1 cellular context compared by ENCODE assay signal in genomic region chr17:72121164-72122001, GRCh38.
A peak's percentile ranks its signal among the peaks of the same experiment; 100 is the strongest.
TF ChIP-seq lines count a peak whose summit lies in the region.

No MANE protein-coding gene starts in this region.

TF ChIP-seq in HepG2, 621 proteins besides CTCF, POLR2A, EP300 and RAD21 (continued from another document and continues in another):
- no peak for TF ChIP-seq RFXAP (CRISPR knock-in tag; IDR thresholded peaks at IDR 0.05; ENCODE audit: borderline replicate concordance)
- no peak for TF ChIP-seq HOXA7 (CRISPR knock-in tag; IDR thresholded peaks at IDR 0.05)
- TF ChIP-seq E2F1 (CRISPR knock-in tag; IDR thresholded peaks at IDR 0.05): no peak
- no peak for TF ChIP-seq ZNF550 (CRISPR knock-in tag; IDR thresholded peaks at IDR 0.05; ENCODE audit: borderline replicate concordance)
- 0 out of 2 replicates have a peak, but pooled peaks have one; percentile 25 for TF ChIP-seq TMF1 (CRISPR knock-in tag; IDR thresholded peaks at IDR 0.05; ENCODE audit: low read depth)
- no peak; the same call in 1 of the 2 replicates for TF ChIP-seq ZFYVE20 (CRISPR knock-in tag; IDR thresholded peaks at IDR 0.05; ENCODE audit: borderline replicate concordance, low read depth)
- no peak; the same call in 1 of the 2 replicates for TF ChIP-seq ZNF691 (CRISPR knock-in tag; IDR thresholded peaks at IDR 0.05; ENCODE audit: borderline replicate concordance, low read depth)
- TF ChIP-seq, protein P1, sequence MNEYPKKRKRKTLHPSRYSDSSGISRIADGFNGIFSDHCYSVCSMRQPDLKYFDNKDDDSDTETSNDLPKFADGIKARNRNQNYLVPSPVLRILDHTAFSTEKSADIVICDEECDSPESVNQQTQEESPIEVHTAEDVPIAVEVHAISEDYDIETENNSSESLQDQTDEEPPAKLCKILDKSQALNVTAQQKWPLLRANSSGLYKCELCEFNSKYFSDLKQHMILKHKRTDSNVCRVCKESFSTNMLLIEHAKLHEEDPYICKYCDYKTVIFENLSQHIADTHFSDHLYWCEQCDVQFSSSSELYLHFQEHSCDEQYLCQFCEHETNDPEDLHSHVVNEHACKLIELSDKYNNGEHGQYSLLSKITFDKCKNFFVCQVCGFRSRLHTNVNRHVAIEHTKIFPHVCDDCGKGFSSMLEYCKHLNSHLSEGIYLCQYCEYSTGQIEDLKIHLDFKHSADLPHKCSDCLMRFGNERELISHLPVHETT (CRISPR knock-in tag; conservative IDR thresholded peaks at IDR 0.05): no peak
- no peak for TF ChIP-seq RERE (CRISPR knock-in tag; IDR thresholded peaks at IDR 0.05; ENCODE audit: low read depth)
- TF ChIP-seq MXI1 (IDR thresholded peaks at IDR 0.05; ENCODE audit: borderline replicate concordance, low read depth, low read length): no peak
- peak; percentile 73; the same call in 1 of the 2 replicates for TF ChIP-seq SALL2 (CRISPR knock-in tag; IDR thresholded peaks at IDR 0.05)
- TF ChIP-seq ZNF644 (CRISPR knock-in tag; IDR thresholded peaks at IDR 0.05; ENCODE audit: low read depth): no peak
- no peak for TF ChIP-seq RFX3 (CRISPR knock-in tag; IDR thresholded peaks at IDR 0.05)
- 0 out of 2 replicates have a peak, but pooled peaks have one; percentile 14 for TF ChIP-seq GFI1 (CRISPR knock-in tag; IDR thresholded peaks at IDR 0.05; ENCODE audit: borderline replicate concordance)
- TF ChIP-seq ZNF761 (CRISPR knock-in tag; conservative IDR thresholded peaks at IDR 0.05): 0 out of 2 replicates have a peak, but pooled peaks have one; percentile 41
- TF ChIP-seq ZNF383 (CRISPR knock-in tag; IDR thresholded peaks at IDR 0.05; ENCODE audit: borderline replicate concordance): no peak
- TF ChIP-seq ZNF281 (CRISPR knock-in tag; IDR thresholded peaks at IDR 0.05; ENCODE audit: borderline replicate concordance): no peak
- peak; percentile 77; the same call in 1 of the 2 replicates for TF ChIP-seq MTA1 (CRISPR knock-in tag; IDR thresholded peaks at IDR 0.05; ENCODE audit: borderline replicate concordance)
- no peak for TF ChIP-seq ZBTB33 (CRISPR knock-in tag; IDR thresholded peaks at IDR 0.05)
- TF ChIP-seq REPIN1 (CRISPR knock-in tag; IDR thresholded peaks at IDR 0.05; ENCODE audit: borderline replicate concordance, low read depth): 0 out of 2 replicates have a peak, but pooled peaks have one; percentile 10
- peak; percentile 64 for TF ChIP-seq HOXA3 (CRISPR knock-in tag; IDR thresholded peaks at IDR 0.05)
- 0 out of 2 replicates have a peak, but pooled peaks have one; percentile 7 for TF ChIP-seq HNF4A (CRISPR knock-in tag; IDR thresholded peaks at IDR 0.05)
- TF ChIP-seq ZNF101 (CRISPR knock-in tag; IDR thresholded peaks at IDR 0.05; ENCODE audit: borderline replicate concordance, low read depth): 0 out of 2 replicates have a peak, but pooled peaks have one; percentile 56
- TF ChIP-seq ZFX (CRISPR knock-in tag; IDR thresholded peaks at IDR 0.05; ENCODE audit: low read depth): peak; percentile 72
- TF ChIP-seq ZBTB7B (CRISPR knock-in tag; IDR thresholded peaks at IDR 0.05): peak; percentile 78
- no peak for TF ChIP-seq LRRFIP1 (CRISPR knock-in tag; conservative IDR thresholded peaks at IDR 0.05)
- TF ChIP-seq CBX1 (IDR thresholded peaks at IDR 0.05; ENCODE audit: low read depth): peak; percentile 34
- TF ChIP-seq NCOA5 (CRISPR knock-in tag; IDR thresholded peaks at IDR 0.05): no peak
- peak; percentile 68; the same call in 1 of the 2 replicates for TF ChIP-seq ZNF605 (CRISPR knock-in tag; IDR thresholded peaks at IDR 0.05)
- peak; percentile 15 for TF ChIP-seq ZNF781 (CRISPR knock-in tag; IDR thresholded peaks at IDR 0.05; ENCODE audit: borderline replicate concordance, not compliant biosample characterization)
- TF ChIP-seq, protein P2, sequence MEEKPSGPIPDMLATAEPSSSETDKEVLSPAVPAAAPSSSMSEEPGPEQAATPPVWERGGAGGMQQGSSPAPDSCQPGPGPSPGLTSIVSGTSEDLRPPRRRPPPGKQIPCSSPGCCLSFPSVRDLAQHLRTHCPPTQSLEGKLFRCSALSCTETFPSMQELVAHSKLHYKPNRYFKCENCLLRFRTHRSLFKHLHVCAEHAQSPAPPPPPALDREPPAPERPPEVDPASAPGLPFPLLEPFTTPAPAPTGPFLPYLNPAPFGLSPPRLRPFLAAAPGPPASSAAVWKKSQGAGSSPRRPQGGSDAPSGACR (CRISPR knock-in tag; IDR thresholded peaks at IDR 0.05): peak; percentile 42; the same call in 1 of the 2 replicates
- TF ChIP-seq, protein P3, sequence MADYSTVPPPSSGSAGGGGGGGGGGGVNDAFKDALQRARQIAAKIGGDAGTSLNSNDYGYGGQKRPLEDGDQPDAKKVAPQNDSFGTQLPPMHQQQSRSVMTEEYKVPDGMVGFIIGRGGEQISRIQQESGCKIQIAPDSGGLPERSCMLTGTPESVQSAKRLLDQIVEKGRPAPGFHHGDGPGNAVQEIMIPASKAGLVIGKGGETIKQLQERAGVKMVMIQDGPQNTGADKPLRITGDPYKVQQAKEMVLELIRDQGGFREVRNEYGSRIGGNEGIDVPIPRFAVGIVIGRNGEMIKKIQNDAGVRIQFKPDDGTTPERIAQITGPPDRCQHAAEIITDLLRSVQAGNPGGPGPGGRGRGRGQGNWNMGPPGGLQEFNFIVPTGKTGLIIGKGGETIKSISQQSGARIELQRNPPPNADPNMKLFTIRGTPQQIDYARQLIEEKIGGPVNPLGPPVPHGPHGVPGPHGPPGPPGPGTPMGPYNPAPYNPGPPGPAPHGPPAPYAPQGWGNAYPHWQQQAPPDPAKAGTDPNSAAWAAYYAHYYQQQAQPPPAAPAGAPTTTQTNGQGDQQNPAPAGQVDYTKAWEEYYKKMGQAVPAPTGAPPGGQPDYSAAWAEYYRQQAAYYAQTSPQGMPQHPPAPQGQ (CRISPR knock-in tag; IDR thresholded peaks at IDR 0.05; ENCODE audit: borderline replicate concordance): no peak
- peak; percentile 79 for TF ChIP-seq ZNF564 (CRISPR knock-in tag; IDR thresholded peaks at IDR 0.05)
- TF ChIP-seq RORA (CRISPR knock-in tag; IDR thresholded peaks at IDR 0.05): no peak
- TF ChIP-seq, protein P4, sequence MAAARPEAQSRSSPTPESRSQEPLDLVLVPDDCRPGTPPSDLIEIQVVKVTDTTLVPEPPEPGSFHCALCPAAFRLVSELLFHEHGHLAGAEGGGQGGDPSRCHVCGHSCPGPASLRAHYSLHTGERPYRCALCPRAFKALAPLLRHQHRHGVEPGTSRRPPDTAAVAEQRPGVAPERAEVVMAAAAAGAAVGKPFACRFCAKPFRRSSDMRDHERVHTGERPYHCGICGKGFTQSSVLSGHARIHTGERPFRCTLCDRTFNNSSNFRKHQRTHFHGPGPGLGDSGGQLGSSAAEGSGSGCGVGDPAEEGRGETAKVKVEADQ (CRISPR knock-in tag; IDR thresholded peaks at IDR 0.05; ENCODE audit: borderline replicate concordance): peak; percentile 35; the same call in 1 of the 2 replicates
- TF ChIP-seq ZNF746 (CRISPR knock-in tag; IDR thresholded peaks at IDR 0.05): no peak
